In genomic region chr12:19431407-19432308, GRCh38 we compare ENCODE assay signal across 9 cellular contexts.
DNase-seq lines count a peak whose midpoint lies in the region; ATAC-seq lines count a peak whose summit lies in the region.
"Had no signal": no experiment of that assay in that cellular context is flagged by ENCODE, and none has a peak within 500 bp of the region (broad histone marks: within the 10 kb centered on the region; RNA-seq: fewer than 3 reads in every experiment).

No MANE protein-coding gene starts in this region.

- H3K36me3 ChIP-seq in iPS-18a (ENCODE audit: control insufficient read depth, low read depth, low read length): no peaks in the 10 kb centered on the region

- H3K4me1 ChIP-seq in iPS-18a (ENCODE audit: control insufficient read depth, low read depth, low read length): peaks cover 7% of the 10 kb centered on the region

- no peaks in the 10 kb centered on the region for H3K36me3 Mint-ChIP-seq in activated T-cell treated with anti-CD3 and anti-CD28 coated beads, Interleukin-2, amount 50 U/mL, for 24 hours (ENCODE audit: low read depth)

- H3K27ac ChIP-seq in iPS-18a (ENCODE audit: low read length): peak overlapping the region; percentile 8

- DNase-seq in Ammon's horn (ENCODE audit: low spot score) (peak; percentile 47), HS-27A (ENCODE audit: low read depth) (peak; percentile 35), NCI-H1436 (lab: John Stamatoyannopoulos, UW) (no peak), NCI-H1092 treated with DMSO at 0.1 percent for 48 hours (lab: John Stamatoyannopoulos, UW) (no peak)
- peak; percentile 56 for DNase-seq in activated T-cell treated with anti-CD3 and anti-CD28 coated beads, Interleukin-2, amount 50 U/mL, for 24 hours

- H3K27me3 Mint-ChIP-seq in activated T-cell treated with anti-CD3 and anti-CD28 coated beads, Interleukin-2, amount 50 U/mL, for 24 hours: no peaks in the 10 kb centered on the region
- H3K27me3 Mint-ChIP-seq: IgD-negative memory B cell had no signal

- peak overlapping the region; percentile 44 for H3K4me3 Mint-ChIP-seq in activated T-cell treated with anti-CD3 and anti-CD28 coated beads, Interleukin-2, amount 50 U/mL, for 24 hours
- H3K4me3 Mint-ChIP-seq: IgD-negative memory B cell had no signal

- no peaks in the 10 kb centered on the region for H3K9me3 ChIP-seq in iPS-18a (ENCODE audit: control insufficient read depth, low read depth, low read length)

- H3K4me3 ChIP-seq in iPS-18a (ENCODE audit: low read length): no peak overlapping the region

- peak overlapping the region; percentile 100 for H3K27ac Mint-ChIP-seq in activated T-cell treated with anti-CD3 and anti-CD28 coated beads, Interleukin-2, amount 50 U/mL, for 24 hours
- H3K27ac Mint-ChIP-seq: IgD-negative memory B cell had no signal

- H3K4me1 Mint-ChIP-seq in activated T-cell treated with anti-CD3 and anti-CD28 coated beads, Interleukin-2, amount 50 U/mL, for 24 hours (ENCODE audit: low read depth): peaks cover 38% of the 10 kb centered on the region

- ATAC-seq in GM18907 (IDR thresholded peaks at IDR 0.05; ENCODE audit: unreplicated experiment): peak; percentile 52
- no peak for ATAC-seq in HG03457 (IDR thresholded peaks at IDR 0.05; ENCODE audit: unreplicated experiment)

- no peaks in the 10 kb centered on the region for H3K27me3 ChIP-seq in iPS-18a (ENCODE audit: control insufficient read depth, insufficient read depth, low read length)

- peak overlapping the region; percentile 16 for H3K9ac ChIP-seq in iPS-18a (ENCODE audit: low read length)

- no peaks in the 10 kb centered on the region for H3K9me3 Mint-ChIP-seq in activated T-cell treated with anti-CD3 and anti-CD28 coated beads, Interleukin-2, amount 50 U/mL, for 24 hours
- H3K9me3 Mint-ChIP-seq: IgD-negative memory B cell had no signal

Comparison
In these comparisons a context has a peak if more than half of its experiments do, and no peak if none do; other contexts are left out.
1. DNase-seq: peak in Ammon's horn (single experiment), HS-27A (single experiment) and activated T-cell treated with anti-CD3 and anti-CD28 coated beads, Interleukin-2, amount 50 U/mL, for 24 hours (single experiment); none in NCI-H1436 (single experiment) and NCI-H1092 treated with DMSO at 0.1 percent for 48 hours (single experiment).